Comparison of ENCODE assay signal across 34 cellular contexts in the genomic region with DNA sequence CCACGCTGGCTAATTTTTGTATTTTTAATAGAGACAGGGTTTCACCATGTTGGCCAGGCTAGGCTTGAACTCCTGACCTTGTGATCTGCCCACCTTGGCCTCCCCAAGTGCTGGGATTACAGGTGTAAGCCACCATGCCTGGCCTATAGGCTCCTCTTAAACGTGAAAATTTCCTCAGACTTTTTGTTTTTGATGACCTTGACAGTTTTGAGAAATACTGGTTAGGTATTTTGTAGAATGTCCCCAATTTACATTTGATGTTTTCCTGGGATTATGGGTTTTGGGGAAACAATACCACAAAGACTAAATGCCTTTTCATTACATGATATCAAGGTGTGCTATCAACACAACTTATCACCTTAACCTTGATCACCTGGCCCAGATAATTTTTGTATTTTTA. TPM values are rescaled to one million over a fixed set of nuclear protein-coding genes. Genes with fewer than 3 reads are reported as not detected.
"Had no signal": no experiment of that assay in that cellular context is flagged by ENCODE, and none has a peak within 500 bp of the region (broad histone marks: within the 10 kb centered on the region; RNA-seq: fewer than 3 reads in every experiment).

No MANE protein-coding gene starts in this region.

- FAIRE-seq: astrocyte, TTC549 had no signal

- H3K27ac ChIP-seq: adrenal gland, body of pancreas, brain microvascular endothelial cell, breast epithelium, VCaP had no signal

- DNase-seq: activated B cell treated with CpG ODN at 0.5 μM for 24 hours; activated CD4-positive, alpha-beta memory T cell treated with anti-CD3 and anti-CD28 coated beads for 36 hours; activated CD4-positive, alpha-beta T cell treated with anti-CD3 and anti-CD28 coated beads for 4 hours; activated CD4-positive, alpha-beta T cell treated with anti-CD3 and anti-CD28 coated beads, Interleukin-2, amount 10 ng/mL, durations not matched to agents 24 days and 14 days; activated CD4-positive, alpha-beta T cell treated with anti-CD3 and anti-CD28 coated beads, Interleukin-2, amount 50 U/mL, for 1 hour; activated CD4-positive, alpha-beta T cell treated with anti-CD3 and anti-CD28 coated beads, Interleukin-2, amount 50 U/mL, for 4 hours; activated CD4-positive, CD25-positive, alpha-beta regulatory T cell treated with anti-CD3 and anti-CD28 coated beads, Interleukin-2, amount 50 U/mL, for 72 hours; activated CD8-positive, alpha-beta memory T cell treated with anti-CD3 and anti-CD28 coated beads, Interleukin-2, amount 50 U/mL, for 4 hours; activated CD8-positive, alpha-beta T cell treated with anti-CD3 and anti-CD28 coated beads for 36 hours; activated effector memory CD4-positive, alpha-beta T cell treated with anti-CD3 and anti-CD28 coated beads, Interleukin-2, amount 50 U/mL, for 16 hours; activated gamma-delta T cell treated with Interleukin-2 at 50 U/mL for 16 hours; activated naive CD4-positive, alpha-beta T cell; activated naive CD4-positive, alpha-beta T cell treated with anti-CD3 and anti-CD28 coated beads for 36 hours; activated naive CD4-positive, alpha-beta T cell treated with anti-CD3 and anti-CD28 coated beads, Interleukin-2, amount 50 U/mL, for 16 hours; activated naive CD8-positive, alpha-beta T cell treated with anti-CD3 and anti-CD28 coated beads for 36 hours; activated T-cell treated with anti-CD3 and anti-CD28 coated beads for 4 hours; activated T-cell treated with anti-CD3 and anti-CD28 coated beads, Interleukin-2, amount 50 U/mL, for 1 hour; activated T-cell treated with anti-CD3 and anti-CD28 coated beads, Interleukin-2, amount 50 U/mL, for 4 hours; activated T-cell treated with anti-CD3 and anti-CD28 coated beads, Interleukin-2, amount 50 U/mL, for 72 hours; adrenal gland; amniotic stem cell; aorta; body of pancreas; brain microvascular endothelial cell; central memory CD4-positive, alpha-beta T cell; T-helper 2 cell; T-helper 9 cell had no signal

- H3K9me3 ChIP-seq: adrenal gland, body of pancreas, breast epithelium had no signal

- H3K27me3 ChIP-seq: adrenal gland, body of pancreas, brain microvascular endothelial cell, breast epithelium had no signal

- H3K4me3 ChIP-seq: adrenal gland, body of pancreas, breast epithelium had no signal

- H3K36me3 ChIP-seq: adrenal gland, brain microvascular endothelial cell, breast epithelium had no signal

- ATAC-seq: activated CD8-positive, alpha-beta T cell treated with anti-CD3 and anti-CD28 coated beads for 36 hours; activated naive CD4-positive, alpha-beta T cell treated with anti-CD3 and anti-CD28 coated beads, Interleukin-2, amount 50 U/mL, for 72 hours; activated T-cell treated with anti-CD3 and anti-CD28 coated beads, Interleukin-2, amount 50 U/mL, for 4 hours; activated T-cell treated with anti-CD3 and anti-CD28 coated beads, Interleukin-2, amount 50 U/mL, for 72 hours; activated T-helper 17 cell treated with anti-CD3 and anti-CD28 coated beads, Interleukin-2, amount 50 U/mL, for 72 hours; body of pancreas had no signal

- H3K4me1 ChIP-seq: adrenal gland, body of pancreas, breast epithelium had no signal

RNA-seq across cellular contexts. Expression of gene BCL2A1, which starts 20.7 kb away (rescaled TPM):
- total RNA-seq: astrocyte, chondrocyte had no signal
